In genomic region chr18:35415511-35416427, GRCh38 we compare ENCODE assay signal across 9 cellular contexts. TPM values are rescaled to one million over a fixed set of nuclear protein-coding genes. Genes with fewer than 3 reads are reported as not detected.
DNase-seq lines count a peak whose midpoint lies in the region; ATAC-seq and TF ChIP-seq lines count a peak whose summit lies in the region.
"Had no signal": no experiment of that assay in that cellular context is flagged by ENCODE, and none has a peak within 500 bp of the region (broad histone marks: within the 10 kb centered on the region; RNA-seq: fewer than 3 reads in every experiment).

No MANE protein-coding gene starts in this region.

- TF ChIP-seq CTCF in HEK293 (tag by site-specific recombination; IDR thresholded peaks at IDR 0.05) (no peak), left lung (IDR thresholded peaks at IDR 0.05) (no peak)

- POLR2A ChIA-PET in HEK293 (lab: Yijun Ruan, JAX) = no interaction called here

- no peak for DNase-seq in SK-N-MC (ENCODE audit: low read depth, low spot score)
- DNase-seq in left lung = no peak
- no peak for DNase-seq in NCI-H2107 treated with DMSO at 0.1 percent for 48 hours (lab: John Stamatoyannopoulos, UW; ENCODE audit: unreplicated experiment)
- DNase-seq in ACHN = no peak
- DNase-seq: WERI-Rb-1 had no signal

- intact Hi-C loops in left lung (cut with DNase I) = no loop called here

- in situ Hi-C loops in ACHN (cut with HindIII; ENCODE audit: low pct_ligation_motif_present, low pct_unique_long_range_greater_than_20kb, low sequenced_read_pairs) = no loop called here

- ATAC-seq in left lung (peak; percentile 72), HG03457 (IDR thresholded peaks at IDR 0.05; ENCODE audit: unreplicated experiment) (no peak), HG02763 (IDR thresholded peaks at IDR 0.05; ENCODE audit: unreplicated experiment) (no peak)

- no peaks in the 10 kb centered on the region for H3K9me3 ChIP-seq in HEK293 (ENCODE audit: control insufficient read depth, insufficient read depth, low read depth, low read length)
- H3K9me3 ChIP-seq in SK-N-MC (ENCODE audit: low read depth, low read length) = no peaks in the 10 kb centered on the region
- H3K9me3 ChIP-seq in left lung = peaks cover 0 to 21% of the 10 kb centered on the region in 2 donors

- H3K36me3 ChIP-seq in HEK293 (ENCODE audit: control insufficient read depth in 2 of 2, insufficient read depth in 1 of 2, low read length in 2 of 2) = no peaks in the 10 kb centered on the region
- no peaks in the 10 kb centered on the region for H3K36me3 ChIP-seq in SK-N-MC (ENCODE audit: insufficient read depth, low read length)
- H3K36me3 ChIP-seq in left lung = no peaks in the 10 kb centered on the region
- H3K36me3 ChIP-seq: WERI-Rb-1 had no signal

- no peaks in the 10 kb centered on the region for H3K27me3 ChIP-seq in left lung

- H3K4me3 ChIP-seq in GM08714 (ENCODE audit: low read length) = peak overlapping the region; percentile 20; the same call in 1 of the 2 replicates
- H3K4me3 ChIP-seq in HEK293 (ENCODE audit: low read depth, low read length) = no peak overlapping the region
- H3K4me3 ChIP-seq in SK-N-MC = 0 out of 2 replicates have a peak overlapping the region, but pooled peaks have one; percentile 20
- no peak overlapping the region for H3K4me3 ChIP-seq in left lung

- CTCF ChIA-PET in HEK293 (lab: Yijun Ruan, JAX) = interaction anchor here (0.5 to 0.6 kb wide), 2 partner anchors 410 to 508 kb away, joined by 3 to 4 read pairs; no protein-coding TSS in a partner anchor

- H3K4me1 ChIP-seq in HEK293 (ENCODE audit: control insufficient read depth, insufficient read depth, low read length) = no peaks in the 10 kb centered on the region
- peaks cover 0 to 4% of the 10 kb centered on the region in 2 donors for H3K4me1 ChIP-seq in left lung

- H3K27ac ChIP-seq in HEK293 (ENCODE audit: extremely low read depth, low read depth, low read length) (no peak overlapping the region), SK-N-MC (no peak overlapping the region), left lung (peak overlapping the region in 1 of 2 donors; percentile 20)
- H3K27ac ChIP-seq: WERI-Rb-1 had no signal

- no peak overlapping the region for H3K9ac ChIP-seq in SK-N-MC (ENCODE audit: insufficient read length)

TF ChIP-seq in HEK293, 187 proteins besides CTCF, POLR2A, EP300 and RAD21:
- peak; percentile 28; the same call in 1 of the 2 replicates for TF ChIP-seq PRDM1 (tag by site-specific recombination; IDR thresholded peaks at IDR 0.05)
- TF ChIP-seq HOXA7 (CRISPR knock-in tag; IDR thresholded peaks at IDR 0.05; ENCODE audit: borderline replicate concordance) = no peak
- TF ChIP-seq ZNF223 (tag by site-specific recombination; IDR thresholded peaks at IDR 0.05) = no peak

RNA-seq across cellular contexts. Expression of gene ZNF396, which starts 38.6 kb away (rescaled TPM):
- 1 to 10 TPM; 3.2 to 3.5 TPM for total RNA-seq in left lung

Comparison
In these comparisons a context has a peak if more than half of its experiments do, and no peak if none do; other contexts are left out.
1. H3K4me3 ChIP-seq: peak in GM08714 (single experiment) and SK-N-MC (single experiment); none in HEK293 (single experiment) and left lung (0 of 2).